ENCODE assay signal across 8 cellular contexts in genomic region chr15:84980196-84981053, GRCh38. TPM values are rescaled to one million over a fixed set of nuclear protein-coding genes. Genes with fewer than 3 reads are reported as not detected.
A peak's percentile ranks its signal among the peaks of the same experiment; 100 is the strongest.
DNase-seq lines count a peak whose midpoint lies in the region; ATAC-seq and TF ChIP-seq lines count a peak whose summit lies in the region.

No MANE protein-coding gene starts in this region.

- H2BK120ac ChIP-seq in mesenchymal stem cell (ENCODE audit: low read depth, low read length), result peak overlapping the region; percentile 89

- H3K9me3 Mint-ChIP-seq in CD8-positive, alpha-beta T cell, result no peaks in the 10 kb centered on the region

- CTCF ChIA-PET in CD8-positive, alpha-beta T cell (lab: Charles Lee), result interaction anchor here (0.7 to 2.6 kb wide), 6 partner anchors 8 to 66 kb away, joined by 3 to 6 read pairs (median 4); no protein-coding TSS in a partner anchor

- DNase-seq in CD8-positive, alpha-beta T cell, result peak; percentile 79 to 91 (median 86)
- DNase-seq in NCI-H82 (lab: John Stamatoyannopoulos, UW), result peak; percentile 94
- DNase-seq in activated CD8-positive, alpha-beta memory T cell treated with anti-CD3 and anti-CD28 coated beads for 24 hours, result peak; percentile 97
- DNase-seq in effector memory CD4-positive, alpha-beta T cell, result peak; percentile 80 to 87 (median 84)
- peak; percentile 94 for DNase-seq in mesenchymal stem cell
- peak; percentile 72 for DNase-seq in stimulated activated CD8-positive, alpha-beta memory T cell treated with anti-CD3 and anti-CD28 coated beads, Interleukin-12 subunit alpha, Interleukin-12 subunit beta, amount 100 ng/mL, for 24 hours (ENCODE audit: extremely low read depth)

- peaks cover 19% of the 10 kb centered on the region for H3K4me1 ChIP-seq in CD8-positive, alpha-beta T cell (ENCODE audit: insufficient read depth, low read length)
- peaks cover 3% of the 10 kb centered on the region for H3K4me1 ChIP-seq in effector memory CD4-positive, alpha-beta T cell (ENCODE audit: control insufficient read depth, insufficient read depth, low read length, poor library complexity, severe bottlenecking)
- H3K4me1 ChIP-seq in mesenchymal stem cell (ENCODE audit: control insufficient read depth, insufficient read depth, low read depth, low read length), result peaks cover 10% of the 10 kb centered on the region

- peak overlapping the region; percentile 89 for H3K9ac ChIP-seq in mesenchymal stem cell (ENCODE audit: low read length)

- H4K91ac ChIP-seq in mesenchymal stem cell (ENCODE audit: low read length), result peak overlapping the region; percentile 25

- peaks cover 1% of the 10 kb centered on the region for H3K79me1 ChIP-seq in mesenchymal stem cell (replicated peaks; ENCODE audit: low read length, poor library complexity, severe bottlenecking)

- H3K27ac Mint-ChIP-seq in CD8-positive, alpha-beta T cell, result peak overlapping the region; percentile 96

- ATAC-seq in CD8-positive, alpha-beta T cell, result peak; percentile 68
- ATAC-seq in GM19452 (IDR thresholded peaks at IDR 0.05; ENCODE audit: unreplicated experiment) (peak; percentile 58), HG03571 (IDR thresholded peaks at IDR 0.05; ENCODE audit: unreplicated experiment) (peak; percentile 54)

- TF ChIP-seq CTCF in CD8-positive, alpha-beta T cell (IDR thresholded peaks at IDR 0.05), result no peak

- peak overlapping the region; percentile 71 to 76 for H2BK12ac ChIP-seq in mesenchymal stem cell (ENCODE audit: low read length in 2 of 2)

- no peaks in the 10 kb centered on the region for H3K27me3 Mint-ChIP-seq in CD8-positive, alpha-beta T cell (ENCODE audit: low read depth)

- peak overlapping the region; percentile 35 for H2BK5ac ChIP-seq in mesenchymal stem cell (ENCODE audit: low read depth, low read length, poor library complexity, severe bottlenecking)

- peak overlapping the region in 1 of 2 experiments; percentile 67 for H3K14ac ChIP-seq in mesenchymal stem cell (ENCODE audit: low read length in 2 of 2)

- WGBS in mesenchymal stem cell, result under 1% methylated on average over 59 of the region's 66 CpGs

- peak overlapping the region; percentile 91 for H3K4me2 ChIP-seq in mesenchymal stem cell (ENCODE audit: low read length, poor library complexity, severe bottlenecking)

- peak overlapping the region; percentile 96 for H2AFZ ChIP-seq in mesenchymal stem cell (ENCODE audit: low read depth, low read length)

- H3K36me3 Mint-ChIP-seq in CD8-positive, alpha-beta T cell, result peaks cover 7% of the 10 kb centered on the region

- H3K23ac ChIP-seq in mesenchymal stem cell (ENCODE audit: low read length in 2 of 2), result peak overlapping the region in 1 of 2 experiments; percentile 6

- H3K27ac ChIP-seq in CD8-positive, alpha-beta T cell (ENCODE audit: low read depth, low read length), result peak overlapping the region; percentile 93
- peak overlapping the region; percentile 93 for H3K27ac ChIP-seq in effector memory CD4-positive, alpha-beta T cell (ENCODE audit: insufficient read depth, low read length, poor library complexity, severe bottlenecking)
- H3K27ac ChIP-seq in mesenchymal stem cell (ENCODE audit: low read length, poor library complexity, severe bottlenecking), result peak overlapping the region; percentile 79

- no peaks in the 10 kb centered on the region for H3K9me3 ChIP-seq in CD8-positive, alpha-beta T cell (ENCODE audit: low read length)
- H3K9me3 ChIP-seq in effector memory CD4-positive, alpha-beta T cell (ENCODE audit: control insufficient read depth, low read length), result no peaks in the 10 kb centered on the region
- no peaks in the 10 kb centered on the region for H3K9me3 ChIP-seq in mesenchymal stem cell (ENCODE audit: control insufficient read depth, low read length)

- H3K4me3 ChIP-seq in CD8-positive, alpha-beta T cell (ENCODE audit: low read depth, low read length), result peak overlapping the region; percentile 94
- H3K4me3 ChIP-seq in effector memory CD4-positive, alpha-beta T cell (ENCODE audit: insufficient read depth, low read depth, low read length, poor library complexity, severe bottlenecking), result peak overlapping the region; percentile 85
- peak overlapping the region; percentile 81 to 96 for H3K4me3 ChIP-seq in mesenchymal stem cell (ENCODE audit: insufficient read depth in 1 of 2, low read depth in 1 of 2, low read length in 2 of 2)

- intact Hi-C loops in CD8-positive, alpha-beta T cell (cut with DNase I, micrococcal nuclease), result loop anchor here (1.0 to 10.0 kb wide), 10 partner anchors 26 to 812 kb away; partner anchors contain the start of genes SEC11A (in 2 of the 2), WDR73 (in 2 of the 2), KLHL25 (in 1 of the 2) and ZNF592 (in 1 of the 2)

- no peak overlapping the region for H2BK15ac ChIP-seq in mesenchymal stem cell (ENCODE audit: low read depth, poor library complexity, severe bottlenecking)

- H3K27me3 ChIP-seq in CD8-positive, alpha-beta T cell (ENCODE audit: insufficient read depth, low read length), result no peaks in the 10 kb centered on the region
- no peaks in the 10 kb centered on the region for H3K27me3 ChIP-seq in effector memory CD4-positive, alpha-beta T cell (replicated peaks; ENCODE audit: control insufficient read depth, insufficient read depth, low read length, poor library complexity, severe bottlenecking)
- H3K27me3 ChIP-seq in mesenchymal stem cell (ENCODE audit: control insufficient read depth in 1 of 2, insufficient read depth in 1 of 2, low read length in 2 of 2), result peaks cover 0 to 4% of the 10 kb centered on the region in 2 experiments

- POLR2A ChIA-PET in CD8-positive, alpha-beta T cell (lab: Charles Lee), result interaction anchor here (0.6 to 2.1 kb wide), 15 partner anchors 9 to 414 kb away, joined by 3 to 10 read pairs (median 4); partner anchors contain the start of genes WDR73 and ZSCAN2

- H4K8ac ChIP-seq in mesenchymal stem cell (ENCODE audit: low read length), result peak overlapping the region; percentile 81

- H3K36me3 ChIP-seq in CD8-positive, alpha-beta T cell (ENCODE audit: insufficient read depth, low read length), result no peaks in the 10 kb centered on the region
- no peaks in the 10 kb centered on the region for H3K36me3 ChIP-seq in effector memory CD4-positive, alpha-beta T cell (ENCODE audit: control insufficient read depth, insufficient read depth, low read length)
- no peaks in the 10 kb centered on the region for H3K36me3 ChIP-seq in mesenchymal stem cell (ENCODE audit: control insufficient read depth in 1 of 2, insufficient read depth in 2 of 2, low read depth in 1 of 2, low read length in 2 of 2)

- H3K4ac ChIP-seq in mesenchymal stem cell (ENCODE audit: low read depth in 1 of 2, low read length in 2 of 2), result peak overlapping the region in 1 of 2 experiments; percentile 9

- peaks cover 35% of the 10 kb centered on the region for H3K4me1 Mint-ChIP-seq in CD8-positive, alpha-beta T cell (ENCODE audit: low read depth)

- peak overlapping the region; percentile 77 to 90 for H3K18ac ChIP-seq in mesenchymal stem cell (ENCODE audit: low read depth in 1 of 2, low read length in 2 of 2)

- H3K4me3 Mint-ChIP-seq in CD8-positive, alpha-beta T cell, result peak overlapping the region; percentile 94

- H2AK5ac ChIP-seq in mesenchymal stem cell (ENCODE audit: low read length, severe bottlenecking), result no peak overlapping the region

RNA-seq across cellular contexts. Expression of gene PDE8A, which starts 1.2 kb away (rescaled TPM):
- 10 to 100 TPM; 16.4 to 19.7 TPM for total RNA-seq in CD8-positive, alpha-beta T cell
- 35.2 TPM for polyA plus RNA-seq in mesenchymal stem cell (2013, experiment 1 of 2)
- polyA plus RNA-seq in mesenchymal stem cell (2013, experiment 2 of 2), result 34.9 TPM

Comparison
In these comparisons a context has a peak if more than half of its experiments do, and no peak if none do; other contexts are left out.
1. Peak in every context shown above with its lines: DNase-seq, ATAC-seq, H3K4me3 ChIP-seq and H3K27ac ChIP-seq.